8 cellular contexts compared by ENCODE assay signal in genomic region chr9:98807811-98808195, GRCh38. TPM values are rescaled to one million over a fixed set of nuclear protein-coding genes. Genes with fewer than 3 reads are reported as not detected.
A peak's percentile ranks its signal among the peaks of the same experiment; 100 is the strongest.
DNase-seq lines count a peak whose midpoint lies in the region; ATAC-seq and TF ChIP-seq lines count a peak whose summit lies in the region.

No MANE protein-coding gene starts in this region.

- no peak overlapping the region for H3K9ac ChIP-seq in SK-N-MC (ENCODE audit: insufficient read length)
- no peak overlapping the region for H3K9ac ChIP-seq in endodermal cell (ENCODE audit: extremely low read depth, low read length, poor library complexity, severe bottlenecking)

- H3K4me1 Mint-ChIP-seq in endodermal cell (peaks cover 31% of the 10 kb centered on the region), nephron progenitor cell (peaks cover 26% of the 10 kb centered on the region)

- H3K36me3 ChIP-seq in SK-N-MC (ENCODE audit: insufficient read depth, low read length) = no peaks in the 10 kb centered on the region
- no peaks in the 10 kb centered on the region for H3K36me3 ChIP-seq in endodermal cell (ENCODE audit: control insufficient read depth, insufficient read depth, low read length)

- H3K9me3 ChIP-seq in SK-N-MC (ENCODE audit: low read depth, low read length) = no peaks in the 10 kb centered on the region
- H3K9me3 ChIP-seq in endodermal cell (ENCODE audit: control insufficient read depth, low read length) = no peaks in the 10 kb centered on the region

- H3K9me3 Mint-ChIP-seq in endodermal cell (no peaks in the 10 kb centered on the region), nephron progenitor cell (peaks cover 3% of the 10 kb centered on the region)

- H3K4me3 ChIP-seq in SK-N-MC (peak overlapping the region; percentile 79), endodermal cell (ENCODE audit: low read length) (peak overlapping the region; percentile 79)

- WGBS in endodermal cell (ENCODE audit: insufficient coverage in 1 of 2, insufficient read length in 1 of 2), 2 experiments = 1 to 13% methylated on average over 3 to 46 of the region's 46 CpGs

- H3K27ac Mint-ChIP-seq in endodermal cell = no peak overlapping the region
- no peak overlapping the region for H3K27ac Mint-ChIP-seq in nephron progenitor cell

- no peaks in the 10 kb centered on the region for H3K36me3 Mint-ChIP-seq in endodermal cell (ENCODE audit: low read depth)
- H3K36me3 Mint-ChIP-seq in nephron progenitor cell (ENCODE audit: low read depth) = no peaks in the 10 kb centered on the region

- peaks cover 22% of the 10 kb centered on the region for H3K27me3 ChIP-seq in endodermal cell (ENCODE audit: control insufficient read depth, insufficient read depth, low read length, poor library complexity, severe bottlenecking)

- H3K27ac ChIP-seq in C4-2B = peak overlapping the region; percentile 4; the same call in 1 of the 2 replicates
- no peak overlapping the region for H3K27ac ChIP-seq in SK-N-MC
- no peak overlapping the region for H3K27ac ChIP-seq in endodermal cell (ENCODE audit: low read depth, low read length)

- H3K4me3 Mint-ChIP-seq in endodermal cell = peak overlapping the region; percentile 68
- H3K4me3 Mint-ChIP-seq in nephron progenitor cell = peak overlapping the region; percentile 85

- H3K27me3 Mint-ChIP-seq in endodermal cell (ENCODE audit: insufficient read depth) = peaks cover 41% of the 10 kb centered on the region
- H3K27me3 Mint-ChIP-seq in nephron progenitor cell (ENCODE audit: low read depth, poor library complexity) = peaks cover 57% of the 10 kb centered on the region

- ATAC-seq in GM21723 (IDR thresholded peaks at IDR 0.05; ENCODE audit: unreplicated experiment) = peak; percentile 39

- DNase-seq in SK-N-MC (ENCODE audit: low read depth, low spot score) (no peak), endodermal cell (peak; percentile 70), nephron progenitor cell (no peak), SHP77 treated with DMSO at 0.1 percent for 48 hours (lab: John Stamatoyannopoulos, UW) (no peak), putamen (ENCODE audit: low spot score) (no peak), foreskin melanocyte (no peak)

- peaks cover 29% of the 10 kb centered on the region for H3K4me1 ChIP-seq in endodermal cell (ENCODE audit: control insufficient read depth, insufficient read depth, low read length)

- no peak; the same call in none of the 2 replicates for TF ChIP-seq CTCF in C4-2B (conservative IDR thresholded peaks at IDR 0.05)
- TF ChIP-seq CTCF in endodermal cell (conservative IDR thresholded peaks at IDR 0.05) = no peak
- TF ChIP-seq CTCF in nephron progenitor cell (IDR thresholded peaks at IDR 0.05) = no peak

RNA-seq across cellular contexts. Expression of gene GALNT12, which starts 0.3 kb away (rescaled TPM):
- 10 to 100 TPM; 24.0 to 56.3 TPM for total RNA-seq in endodermal cell
- polyA plus RNA-seq in endodermal cell (2013, experiment 1 of 2) = 14.2 TPM
- 13.1 TPM for polyA plus RNA-seq in endodermal cell (2013, experiment 2 of 2)

RNA-seq across cellular contexts. Expression of gene ANKS6, which starts 11.4 kb away (rescaled TPM):
- total RNA-seq in endodermal cell = 10 to 100 TPM; 41.7 to 55.2 TPM
- 28.1 TPM for polyA plus RNA-seq in endodermal cell (2013, experiment 1 of 2)
- polyA plus RNA-seq in endodermal cell (2013, experiment 2 of 2) = 26.3 TPM
